ENCODE assay signal across 6 cellular contexts in the genomic region with DNA sequence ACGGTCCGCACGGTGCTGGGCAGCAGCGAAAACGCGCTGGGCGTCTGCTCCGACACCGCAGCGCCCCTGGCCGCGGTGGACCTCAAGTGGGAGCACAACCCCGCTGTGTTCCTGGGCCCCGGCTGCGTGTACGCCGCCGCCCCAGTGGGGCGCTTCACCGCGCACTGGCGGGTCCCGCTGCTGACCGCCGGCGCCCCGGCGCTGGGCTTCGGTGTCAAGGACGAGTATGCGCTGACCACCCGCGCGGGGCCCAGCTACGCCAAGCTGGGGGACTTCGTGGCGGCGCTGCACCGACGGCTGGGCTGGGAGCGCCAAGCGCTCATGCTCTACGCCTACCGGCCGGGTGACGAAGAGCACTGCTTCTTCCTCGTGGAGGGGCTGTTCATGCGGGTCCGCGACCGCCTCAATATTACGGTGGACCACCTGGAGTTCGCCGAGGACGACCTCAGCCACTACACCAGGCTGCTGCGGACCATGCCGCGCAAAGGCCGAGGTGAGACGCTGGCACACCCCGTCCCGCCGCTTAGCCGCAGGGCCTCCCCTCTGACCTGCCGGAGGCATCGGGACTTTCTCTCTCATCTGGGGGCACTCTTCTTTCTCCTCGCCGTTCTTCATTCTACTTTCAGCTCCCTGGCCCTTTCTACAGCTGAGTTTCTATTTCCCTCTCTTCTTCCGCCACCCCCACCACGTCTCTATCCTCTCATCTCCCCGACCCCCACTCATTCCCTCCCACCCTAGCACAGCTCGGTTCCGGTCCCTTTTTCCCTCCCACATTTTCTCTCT. TPM values are rescaled to one million over a fixed set of nuclear protein-coding genes. Genes with fewer than 3 reads are reported as not detected.
A peak's percentile ranks its signal among the peaks of the same experiment; 100 is the strongest.
DNase-seq lines count a peak whose midpoint lies in the region; TF ChIP-seq lines count a peak whose summit lies in the region.

No MANE protein-coding gene starts in this region.

- H3K4me3 Mint-ChIP-seq in activated CD4-positive, alpha-beta memory T cell treated with anti-CD3 and anti-CD28 coated beads for 36 hours: peak overlapping the region; percentile 44

- no peaks in the 10 kb centered on the region for H3K36me3 Mint-ChIP-seq in activated CD4-positive, alpha-beta memory T cell treated with anti-CD3 and anti-CD28 coated beads for 36 hours

- peak; percentile 27 for DNase-seq in activated CD4-positive, alpha-beta memory T cell treated with anti-CD3 and anti-CD28 coated beads for 36 hours
- no peak for DNase-seq in vagina (ENCODE audit: extremely low spot score in 2 of 2)
- no peak for DNase-seq in A172 (ENCODE audit: low spot score)
- DNase-seq in AML-193 (lab: John Stamatoyannopoulos, UW): no peak

- no peak overlapping the region for H3K27ac Mint-ChIP-seq in activated CD4-positive, alpha-beta memory T cell treated with anti-CD3 and anti-CD28 coated beads for 36 hours

- H3K27me3 Mint-ChIP-seq in activated CD4-positive, alpha-beta memory T cell treated with anti-CD3 and anti-CD28 coated beads for 36 hours: peaks cover 44% of the 10 kb centered on the region

- no peaks in the 10 kb centered on the region for H3K36me3 ChIP-seq in DOHH2 (ENCODE audit: control insufficient read depth, low read length)
- no peaks in the 10 kb centered on the region for H3K36me3 ChIP-seq in iPS-18a (ENCODE audit: control insufficient read depth, low read depth, low read length)
- H3K36me3 ChIP-seq in vagina: no peaks in the 10 kb centered on the region

- H3K79me2 ChIP-seq in DOHH2 (ENCODE audit: control insufficient read depth, low read length): no peaks in the 10 kb centered on the region

- H3K4me1 ChIP-seq in DOHH2 (ENCODE audit: control insufficient read depth, low read length): peaks cover 9% of the 10 kb centered on the region
- peaks cover 3% of the 10 kb centered on the region for H3K4me1 ChIP-seq in iPS-18a (ENCODE audit: control insufficient read depth, low read depth, low read length)
- peaks cover 21% of the 10 kb centered on the region for H3K4me1 ChIP-seq in vagina

- no peak for TF ChIP-seq POLR2A in vagina (IDR thresholded peaks at IDR 0.05)

- H3K27ac ChIP-seq in DOHH2 (ENCODE audit: low read depth, low read length) (no peak overlapping the region), iPS-18a (ENCODE audit: low read length) (no peak overlapping the region), vagina (peak overlapping the region; percentile 73)

- intact Hi-C loops in activated CD4-positive, alpha-beta memory T cell treated with anti-CD3 and anti-CD28 coated beads for 36 hours (cut with micrococcal nuclease): loop anchor here (2.0 kb wide), 1 partner anchor 95 kb away; a partner anchor contains a TSS
- intact Hi-C loops in vagina (cut with DNase I): loop anchor here (5.0 to 10.0 kb wide), 3 partner anchors 73 to 275 kb away; a partner anchor contains a TSS

- peaks cover 19% of the 10 kb centered on the region for H3K4me1 Mint-ChIP-seq in activated CD4-positive, alpha-beta memory T cell treated with anti-CD3 and anti-CD28 coated beads for 36 hours (ENCODE audit: low read depth)

- H3K4me2 ChIP-seq in DOHH2 (ENCODE audit: low read length): peak overlapping the region; percentile 54

- POLR2A ChIA-PET in activated CD4-positive, alpha-beta memory T cell treated with anti-CD3 and anti-CD28 coated beads for 36 hours (lab: Charles Lee): no interaction called here

- H4K20me1 ChIP-seq in DOHH2 (ENCODE audit: control insufficient read depth, insufficient read depth, low read depth, low read length): no peaks in the 10 kb centered on the region

- no peaks in the 10 kb centered on the region for H3F3A ChIP-seq in DOHH2 (ENCODE audit: control insufficient read depth, insufficient read depth)

- H3K27me3 ChIP-seq in DOHH2 (ENCODE audit: control insufficient read depth, low read length) (peaks cover 51% of the 10 kb centered on the region), iPS-18a (ENCODE audit: control insufficient read depth, insufficient read depth, low read length) (peaks cover 33% of the 10 kb centered on the region), vagina (no peaks in the 10 kb centered on the region)

- CTCF ChIA-PET in activated CD4-positive, alpha-beta memory T cell treated with anti-CD3 and anti-CD28 coated beads for 36 hours (lab: Charles Lee): interaction anchor here (0.6 to 1.3 kb wide), 6 partner anchors 27 to 242 kb away, joined by 3 to 4 read pairs (median 3); no protein-coding TSS in a partner anchor

- no peaks in the 10 kb centered on the region for H3K9me3 Mint-ChIP-seq in activated CD4-positive, alpha-beta memory T cell treated with anti-CD3 and anti-CD28 coated beads for 36 hours

- H3K9me3 ChIP-seq in DOHH2 (ENCODE audit: control insufficient read depth, insufficient read depth, low read length): no peaks in the 10 kb centered on the region
- H3K9me3 ChIP-seq in iPS-18a (ENCODE audit: control insufficient read depth, low read depth, low read length): no peaks in the 10 kb centered on the region
- H3K9me3 ChIP-seq in vagina: no peaks in the 10 kb centered on the region

- H3K4me3 ChIP-seq in DOHH2 (ENCODE audit: low read length) (peak overlapping the region; percentile 48), iPS-18a (ENCODE audit: low read length) (peak overlapping the region; percentile 81), vagina (peak overlapping the region; percentile 63 to 64)

- no peak for TF ChIP-seq CTCF in DOHH2 (IDR thresholded peaks at IDR 0.05; ENCODE audit: low read depth, low read length, poor library complexity, severe bottlenecking)
- peak in 1 of 3 experiments; percentile 28 for TF ChIP-seq CTCF in vagina (IDR thresholded peaks at IDR 0.05)

- H3K9me2 ChIP-seq in DOHH2 (replicated peaks; ENCODE audit: control insufficient read depth, low read length): no peaks in the 10 kb centered on the region

- H3K9ac ChIP-seq in iPS-18a (ENCODE audit: low read length): peak overlapping the region; percentile 46

RNA-seq across cellular contexts. Expression of a gene that starts 1.0 kb away (rescaled TPM):
- under 1 TPM; 0.05 to 0.07 TPM for total RNA-seq in activated CD4-positive, alpha-beta memory T cell treated with anti-CD3 and anti-CD28 coated beads for 36 hours
- total RNA-seq in vagina: 45.9 TPM
- 0.16 and 1.4 TPM in 2 replicates for total RNA-seq in A172 (2014; rRNA removed; shearing (Covaris generic))

RNA-seq across cellular contexts. Expression of a gene that starts 8.7 kb away (rescaled TPM):
- 100 to 1,000 TPM; 315 to 323 TPM for total RNA-seq in activated CD4-positive, alpha-beta memory T cell treated with anti-CD3 and anti-CD28 coated beads for 36 hours
- 85.4 TPM for total RNA-seq in vagina
- 578 and 601 TPM in 2 replicates for total RNA-seq in A172 (2014; rRNA removed; shearing (Covaris generic))

RNA-seq across cellular contexts. Expression of a gene that starts 21.0 kb away (rescaled TPM):
- 10 to 100 TPM; 31.3 to 32.1 TPM for total RNA-seq in activated CD4-positive, alpha-beta memory T cell treated with anti-CD3 and anti-CD28 coated beads for 36 hours
- total RNA-seq in vagina: 43.2 TPM
- total RNA-seq in A172 (2014; rRNA removed; shearing (Covaris generic)): 150 and 158 TPM in 2 replicates

RNA-seq across cellular contexts. Expression of a gene that starts 45.7 kb away (rescaled TPM):
- total RNA-seq in activated CD4-positive, alpha-beta memory T cell treated with anti-CD3 and anti-CD28 coated beads for 36 hours: 10 to 100 TPM; 92.5 to 94.7 TPM
- total RNA-seq in vagina: 67.3 TPM
- 49.0 and 60.8 TPM in 2 replicates for total RNA-seq in A172 (2014; rRNA removed; shearing (Covaris generic))

RNA-seq across cellular contexts. Expression of a gene that starts 48.3 kb away (rescaled TPM):
- 10 to 100 TPM; 45.5 to 47.7 TPM for total RNA-seq in activated CD4-positive, alpha-beta memory T cell treated with anti-CD3 and anti-CD28 coated beads for 36 hours
- 45.9 TPM for total RNA-seq in vagina
- total RNA-seq in A172 (2014; rRNA removed; shearing (Covaris generic)): 43.6 and 44.7 TPM in 2 replicates

Comparison
In these comparisons a context has a peak if more than half of its experiments do, and no peak if none do; other contexts are left out.
1. RNA of a gene that starts 1.0 kb away (total RNA-seq): 45.9 TPM in vagina (single experiment); 0.16 to 1.4 TPM in A172 and 0.05 to 0.07 TPM in activated CD4-positive, alpha-beta memory T cell treated with anti-CD3 and anti-CD28 coated beads for 36 hours; every median in the first group is over 10 times any median in the second.
2. Peak in every context shown above with its lines, with median percentiles within 50 percentile points of each other: H3K4me3 ChIP-seq.